ENCODE assay signal across 1 cellular context in genomic region chr17:40480501-40481003, GRCh38.
A peak's percentile ranks its signal among the peaks of the same experiment; 100 is the strongest.
TF ChIP-seq lines count a peak whose summit lies in the region.

No MANE protein-coding gene starts in this region.

TF ChIP-seq in HepG2, 621 proteins besides CTCF, POLR2A, EP300 and RAD21 (continued from another document and continues in another):
- 0 out of 2 replicates have a peak, but pooled peaks have one; percentile 16 for TF ChIP-seq ZNF362 (CRISPR knock-in tag; IDR thresholded peaks at IDR 0.05; ENCODE audit: borderline replicate concordance)
- TF ChIP-seq PHF5A (CRISPR knock-in tag; IDR thresholded peaks at IDR 0.05; ENCODE audit: low read depth, unreplicated experiment), result no peak
- no peak for TF ChIP-seq FOXJ3 (CRISPR knock-in tag; IDR thresholded peaks at IDR 0.05; ENCODE audit: borderline replicate concordance)
- TF ChIP-seq MEIS2 (CRISPR knock-in tag; IDR thresholded peaks at IDR 0.05), result no peak
- TF ChIP-seq E2F2 (CRISPR knock-in tag; IDR thresholded peaks at IDR 0.05; ENCODE audit: borderline replicate concordance), result no peak
- no peak for TF ChIP-seq ZNF878 (CRISPR knock-in tag; IDR thresholded peaks at IDR 0.05)
- TF ChIP-seq TBX2 (CRISPR knock-in tag; IDR thresholded peaks at IDR 0.05; ENCODE audit: borderline replicate concordance), result peak; percentile 77
- no peak for TF ChIP-seq BCL3 (CRISPR knock-in tag; IDR thresholded peaks at IDR 0.05)
- TF ChIP-seq RBFOX2 (IDR thresholded peaks at IDR 0.05; ENCODE audit: low read depth, low read length), result no peak
- no peak for TF ChIP-seq ATF7 (IDR thresholded peaks at IDR 0.05)
- no peak for TF ChIP-seq ATF7 (CRISPR knock-in tag; IDR thresholded peaks at IDR 0.05)
- TF ChIP-seq RXRB (CRISPR knock-in tag; IDR thresholded peaks at IDR 0.05; ENCODE audit: borderline replicate concordance), result no peak; the same call in 1 of the 2 replicates
- TF ChIP-seq ISX (CRISPR knock-in tag; conservative IDR thresholded peaks at IDR 0.05), result no peak
- no peak for TF ChIP-seq CENPBD1 (CRISPR knock-in tag; IDR thresholded peaks at IDR 0.05; ENCODE audit: borderline replicate concordance, low read depth)
- no peak for TF ChIP-seq ATF5 (CRISPR knock-in tag; IDR thresholded peaks at IDR 0.05; ENCODE audit: low read depth)
- no peak for TF ChIP-seq DPF2 (CRISPR knock-in tag; IDR thresholded peaks at IDR 0.05; ENCODE audit: borderline replicate concordance, low read depth)
- no peak for TF ChIP-seq EZH2 (conservative IDR thresholded peaks at IDR 0.05; ENCODE audit: low read depth, low read length)
- TF ChIP-seq ZNF740 (CRISPR knock-in tag; IDR thresholded peaks at IDR 0.05), result no peak
- TF ChIP-seq ONECUT2 (CRISPR knock-in tag; IDR thresholded peaks at IDR 0.05), result no peak
- no peak for TF ChIP-seq TCF12 (IDR thresholded peaks at IDR 0.05)
- TF ChIP-seq TCF12 (CRISPR knock-in tag; IDR thresholded peaks at IDR 0.05), result no peak
- TF ChIP-seq HOXA3 (CRISPR knock-in tag; IDR thresholded peaks at IDR 0.05), result 0 out of 2 replicates have a peak, but pooled peaks have one; percentile 11
- TF ChIP-seq FLYWCH1 (CRISPR knock-in tag; IDR thresholded peaks at IDR 0.05), result no peak
- TF ChIP-seq ZNF12 (CRISPR knock-in tag; IDR thresholded peaks at IDR 0.05), result no peak
- TF ChIP-seq ZSCAN31 (CRISPR knock-in tag; IDR thresholded peaks at IDR 0.05; ENCODE audit: low read depth), result no peak
- no peak for TF ChIP-seq MTA1 (CRISPR knock-in tag; IDR thresholded peaks at IDR 0.05; ENCODE audit: borderline replicate concordance)
- TF ChIP-seq SP2 (CRISPR knock-in tag; IDR thresholded peaks at IDR 0.05), result no peak
- TF ChIP-seq ZFX (CRISPR knock-in tag; IDR thresholded peaks at IDR 0.05; ENCODE audit: low read depth), result 0 out of 2 replicates have a peak, but pooled peaks have one; percentile 19
- TF ChIP-seq TCF7L2 (IDR thresholded peaks at IDR 0.05; ENCODE audit: low read depth, low read length), result peak; percentile 34; the same call in 1 of the 2 replicates
- no peak for TF ChIP-seq IRF2 (CRISPR knock-in tag; IDR thresholded peaks at IDR 0.05)
- TF ChIP-seq MIER3 (CRISPR knock-in tag; IDR thresholded peaks at IDR 0.05; ENCODE audit: borderline replicate concordance), result no peak
- no peak for TF ChIP-seq PHB2 (IDR thresholded peaks at IDR 0.05; ENCODE audit: partially characterized antibody)
- TF ChIP-seq CC2D1A (CRISPR knock-in tag; IDR thresholded peaks at IDR 0.05), result no peak
- no peak for TF ChIP-seq MYPOP (CRISPR knock-in tag; IDR thresholded peaks at IDR 0.05)
- TF ChIP-seq SMYD3 (CRISPR knock-in tag; IDR thresholded peaks at IDR 0.05), result no peak
- no peak for TF ChIP-seq ZFP82 (CRISPR knock-in tag; IDR thresholded peaks at IDR 0.05; ENCODE audit: borderline replicate concordance)
- no peak for TF ChIP-seq SRF (IDR thresholded peaks at IDR 0.05; ENCODE audit: low read depth, low read length)
- TF ChIP-seq ZNF552 (CRISPR knock-in tag; IDR thresholded peaks at IDR 0.05; ENCODE audit: borderline replicate concordance), result no peak
- no peak for TF ChIP-seq MNT (IDR thresholded peaks at IDR 0.05)
- TF ChIP-seq MXI1 (IDR thresholded peaks at IDR 0.05; ENCODE audit: borderline replicate concordance, low read depth, low read length), result no peak
- no peak for TF ChIP-seq ZNF207 (IDR thresholded peaks at IDR 0.05; ENCODE audit: borderline replicate concordance)
- no peak for TF ChIP-seq STAT5B (CRISPR knock-in tag; IDR thresholded peaks at IDR 0.05)
- no peak for TF ChIP-seq HNRNPL (IDR thresholded peaks at IDR 0.05; ENCODE audit: low read depth, low read length)
- no peak for TF ChIP-seq DBP (CRISPR knock-in tag; IDR thresholded peaks at IDR 0.05; ENCODE audit: not compliant biosample characterization)
- no peak for TF ChIP-seq TEF (CRISPR knock-in tag; IDR thresholded peaks at IDR 0.05)
- TF ChIP-seq RNF219 (CRISPR knock-in tag; IDR thresholded peaks at IDR 0.05), result no peak
- TF ChIP-seq ZNF580 (CRISPR knock-in tag; IDR thresholded peaks at IDR 0.05; ENCODE audit: borderline replicate concordance, low read depth), result no peak
- TF ChIP-seq ZNF383 (CRISPR knock-in tag; IDR thresholded peaks at IDR 0.05; ENCODE audit: borderline replicate concordance), result no peak
- peak; percentile 10; the same call in 1 of the 2 replicates for TF ChIP-seq ELF3 (CRISPR knock-in tag; IDR thresholded peaks at IDR 0.05)
- TF ChIP-seq SALL1 (CRISPR knock-in tag; IDR thresholded peaks at IDR 0.05), result no peak
- TF ChIP-seq ZBTB21 (CRISPR knock-in tag; IDR thresholded peaks at IDR 0.05), result no peak
- peak; percentile 30; the same call in 1 of the 2 replicates for TF ChIP-seq RARA (CRISPR knock-in tag; IDR thresholded peaks at IDR 0.05)
- TF ChIP-seq YY1 (IDR thresholded peaks at IDR 0.05; ENCODE audit: insufficient read depth, insufficient replicate concordance, low read depth, low read length), result no peak
- TF ChIP-seq FOXO1 (CRISPR knock-in tag; IDR thresholded peaks at IDR 0.05), result no peak
- TF ChIP-seq KLF11 (CRISPR knock-in tag; IDR thresholded peaks at IDR 0.05), result no peak
- TF ChIP-seq SKI (IDR thresholded peaks at IDR 0.05; ENCODE audit: partially characterized antibody), result no peak
- TF ChIP-seq ZBTB33 (CRISPR knock-in tag; IDR thresholded peaks at IDR 0.05), result peak; percentile 43; the same call in 1 of the 2 replicates
